Comparison of ENCODE assay signal across 8 cellular contexts in genomic region chr19:36420961-36421748, GRCh38. TPM values are rescaled to one million over a fixed set of nuclear protein-coding genes. Genes with fewer than 3 reads are reported as not detected.
A peak's percentile ranks its signal among the peaks of the same experiment; 100 is the strongest.
DNase-seq lines count a peak whose midpoint lies in the region; ATAC-seq and TF ChIP-seq lines count a peak whose summit lies in the region.

No MANE protein-coding gene starts in this region.

- ATAC-seq in CD4-positive, alpha-beta T cell (ENCODE audit: poor library complexity) = no peak
- ATAC-seq in WTC11 (peak; percentile 47), PC-3 (no peak)

- peaks cover 35% of the 10 kb centered on the region for H3K9me3 ChIP-seq in CD4-positive, alpha-beta T cell (ENCODE audit: control insufficient read depth, low read length)
- no peaks in the 10 kb centered on the region for H3K9me3 ChIP-seq in PC-3 (ENCODE audit: low read length)

- no peak for DNase-seq in CD4-positive, alpha-beta T cell
- DNase-seq in WTC11 (ENCODE audit: low spot score) (peak; percentile 67), glutamatergic neuron (peak; percentile 55), posterior cingulate gyrus (peak in 9 of 10 donors; percentile 18 to 91 (median 33)), ecto neural progenitor cell (ENCODE audit: low spot score) (no peak), T1000 (lab: John Stamatoyannopoulos, UW) (no peak), NCI-H2081 treated with DMSO at 0.1 percent for 48 hours (lab: John Stamatoyannopoulos, UW) (no peak), PC-3 (no peak)

- no peaks in the 10 kb centered on the region for H3F3A ChIP-seq in PC-3 (ENCODE audit: low read length, unreplicated experiment)

- H3K4me1 Mint-ChIP-seq in CD4-positive, alpha-beta T cell (ENCODE audit: low read depth) = peaks cover 27% of the 10 kb centered on the region
- peaks cover 24% of the 10 kb centered on the region for H3K4me1 Mint-ChIP-seq in WTC11
- peaks cover 1% of the 10 kb centered on the region for H3K4me1 Mint-ChIP-seq in glutamatergic neuron (ENCODE audit: low read depth, unreplicated experiment)

- H3K79me2 ChIP-seq in PC-3 (ENCODE audit: low read length) = peaks cover 9% of the 10 kb centered on the region; the same call in 1 of the 2 replicates

- H3K36me3 Mint-ChIP-seq in CD4-positive, alpha-beta T cell (ENCODE audit: low read depth) = peaks cover 52% of the 10 kb centered on the region
- H3K36me3 Mint-ChIP-seq in WTC11 (no peaks in the 10 kb centered on the region), glutamatergic neuron (ENCODE audit: unreplicated experiment) (peaks cover 7% of the 10 kb centered on the region)

- no peak overlapping the region for H3K27ac ChIP-seq in CD4-positive, alpha-beta T cell (ENCODE audit: low read depth, low read length)
- H3K27ac ChIP-seq in PC-3 (ENCODE audit: low read length) = no peak overlapping the region

- no peaks in the 10 kb centered on the region for H3K4me1 ChIP-seq in PC-3 (ENCODE audit: insufficient read depth, low read length)

- no peak overlapping the region for H3K9ac ChIP-seq in PC-3 (ENCODE audit: low read length)

- no TSS peak for BruUV-seq in PC-3 (replicated peaks; lab: Mats Ljungman, UMichigan)

- H3K27me3 ChIP-seq in CD4-positive, alpha-beta T cell (ENCODE audit: control insufficient read depth, insufficient read depth, low read length) = peaks cover 23% of the 10 kb centered on the region
- no peaks in the 10 kb centered on the region for H3K27me3 ChIP-seq in PC-3 (ENCODE audit: low read length)

- H3K9me2 ChIP-seq in PC-3 (replicated peaks; ENCODE audit: low read length) = no peaks in the 10 kb centered on the region

- no peaks in the 10 kb centered on the region for H3K36me3 ChIP-seq in PC-3 (ENCODE audit: low read depth, low read length)

- H3K27ac Mint-ChIP-seq in CD4-positive, alpha-beta T cell = no peak overlapping the region
- no peak overlapping the region for H3K27ac Mint-ChIP-seq in WTC11
- H3K27ac Mint-ChIP-seq in glutamatergic neuron (ENCODE audit: unreplicated experiment) = no peak overlapping the region

- H3K27me3 Mint-ChIP-seq in CD4-positive, alpha-beta T cell = peaks cover 50% of the 10 kb centered on the region
- H3K27me3 Mint-ChIP-seq in WTC11 (ENCODE audit: low read depth) = peaks cover 73% of the 10 kb centered on the region
- peaks cover 10% of the 10 kb centered on the region for H3K27me3 Mint-ChIP-seq in glutamatergic neuron (ENCODE audit: unreplicated experiment)

- no peak for TF ChIP-seq CTCF in CD4-positive, alpha-beta T cell (IDR thresholded peaks at IDR 0.05)
- TF ChIP-seq CTCF in WTC11 (IDR thresholded peaks at IDR 0.05) (no peak), glutamatergic neuron (IDR thresholded peaks at IDR 0.05; ENCODE audit: partially characterized antibody, unreplicated experiment) (no peak), PC-3 (conservative IDR thresholded peaks at IDR 0.05; ENCODE audit: low read depth, low read length) (no peak)

- H3K4me3 ChIP-seq in PC-3 (ENCODE audit: low read length) = no peak overlapping the region

- H2AFZ ChIP-seq in PC-3 (ENCODE audit: low read length) = no peak overlapping the region

- peak overlapping the region; percentile 30 for H3K4me3 Mint-ChIP-seq in CD4-positive, alpha-beta T cell
- H3K4me3 Mint-ChIP-seq in WTC11 (peak overlapping the region; percentile 75), glutamatergic neuron (ENCODE audit: unreplicated experiment) (peak overlapping the region; percentile 73)

- POLR2A ChIA-PET in CD4-positive, alpha-beta T cell (lab: Charles Lee) = interaction anchor here (2.6 kb wide), 1 partner anchor 206 kb away, joined by 6 read pairs; the partner anchor contains the start of genes ZNF146 and ZNF565
- POLR2A ChIA-PET in WTC11 (lab: Charles Lee) (interaction anchor here (0.5 to 2.2 kb wide), 2 partner anchors 14 to 68 kb away, joined by 3 to 13 read pairs; partner anchors contain the start of gene ZNF566), PC-3 (lab: Charles Lee; ENCODE audit: unreplicated experiment) (no interaction called here)

- intact Hi-C loops in CD4-positive, alpha-beta T cell (cut with DNase I, micrococcal nuclease) = no loop called here
- intact Hi-C loops in posterior cingulate gyrus (cut with DNase I) (no loop called here), PC-3 (cut with micrococcal nuclease) (no loop called here)

- H4K20me1 ChIP-seq in PC-3 (ENCODE audit: low read length) = no peaks in the 10 kb centered on the region

- peaks cover 10% of the 10 kb centered on the region for H3K9me3 Mint-ChIP-seq in CD4-positive, alpha-beta T cell
- H3K9me3 Mint-ChIP-seq in WTC11 = peaks cover 9% of the 10 kb centered on the region
- H3K9me3 Mint-ChIP-seq in glutamatergic neuron (ENCODE audit: unreplicated experiment) = peaks cover 17% of the 10 kb centered on the region

- H3K4me2 ChIP-seq in PC-3 (ENCODE audit: low read length) = no peak overlapping the region

- CTCF ChIA-PET in CD4-positive, alpha-beta T cell (lab: Charles Lee) = no interaction called here
- CTCF ChIA-PET in WTC11 (lab: Charles Lee) = interaction anchor here (0.6 to 1.5 kb wide), 3 partner anchors 43 to 68 kb away, joined by 3 to 7 read pairs (median 5); partner anchors contain the start of genes ZFP14 and ZNF566
- CTCF ChIA-PET in PC-3 (lab: Charles Lee) = no interaction called here

TF ChIP-seq in WTC11, 78 proteins besides CTCF, POLR2A, EP300 and RAD21 (continues in another document):
- TF ChIP-seq CBFB (CRISPR knock-in tag; IDR thresholded peaks at IDR 0.05; ENCODE audit: low read depth) (no peak), SP1 (CRISPR knock-in tag; conservative IDR thresholded peaks at IDR 0.05) (no peak), USF1 (CRISPR knock-in tag; IDR thresholded peaks at IDR 0.05) (peak; percentile 37; the same call in 1 of the 2 replicates), MYBL2 (CRISPR knock-in tag; IDR thresholded peaks at IDR 0.05) (peak; percentile 86), PRDM15 (CRISPR knock-in tag; IDR thresholded peaks at IDR 0.05) (no peak), FOXK1 (CRISPR knock-in tag; IDR thresholded peaks at IDR 0.05) (peak; percentile 63), SMAD4 (CRISPR knock-in tag; IDR thresholded peaks at IDR 0.05) (0 out of 2 replicates have a peak, but pooled peaks have one; percentile 39), ATF1 (CRISPR knock-in tag; IDR thresholded peaks at IDR 0.05) (no peak), JUN (CRISPR knock-in tag; IDR thresholded peaks at IDR 0.05) (peak; percentile 74; the same call in 1 of the 2 replicates), ZNF416 (CRISPR knock-in tag; IDR thresholded peaks at IDR 0.05) (no peak)
- TF ChIP-seq, protein P1, sequence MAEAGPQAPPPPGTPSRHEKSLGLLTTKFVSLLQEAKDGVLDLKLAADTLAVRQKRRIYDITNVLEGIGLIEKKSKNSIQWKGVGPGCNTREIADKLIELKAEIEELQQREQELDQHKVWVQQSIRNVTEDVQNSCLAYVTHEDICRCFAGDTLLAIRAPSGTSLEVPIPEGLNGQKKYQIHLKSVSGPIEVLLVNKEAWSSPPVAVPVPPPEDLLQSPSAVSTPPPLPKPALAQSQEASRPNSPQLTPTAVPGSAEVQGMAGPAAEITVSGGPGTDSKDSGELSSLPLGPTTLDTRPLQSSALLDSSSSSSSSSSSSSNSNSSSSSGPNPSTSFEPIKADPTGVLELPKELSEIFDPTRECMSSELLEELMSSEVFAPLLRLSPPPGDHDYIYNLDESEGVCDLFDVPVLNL (CRISPR knock-in tag; IDR thresholded peaks at IDR 0.05; ENCODE audit: borderline replicate concordance, low read depth) = peak; percentile 30; the same call in 1 of the 2 replicates

RNA-seq across cellular contexts. Expression of gene ZFP82, which starts 2.7 kb away (rescaled TPM):
- 1 to 10 TPM; 3.4 to 3.8 TPM for total RNA-seq in CD4-positive, alpha-beta T cell
- total RNA-seq in WTC11 (2021) = 11.6 to 13.1 TPM (median 12.1 TPM) in 3 replicates
- 16.1 TPM for total RNA-seq in glutamatergic neuron (ENCODE audit: unreplicated experiment)
- total RNA-seq in PC-3 (2014; rRNA removed) = 0.35 and 0.36 TPM in 2 replicates

RNA-seq across cellular contexts. Expression of gene ZFP14, which starts 42.2 kb away (rescaled TPM):
- total RNA-seq in CD4-positive, alpha-beta T cell = 1 to 10 TPM; 3.7 to 4.4 TPM
- total RNA-seq in WTC11 (2021) (7.9 to 9.6 TPM (median 8.5 TPM) in 3 replicates), glutamatergic neuron (ENCODE audit: unreplicated experiment) (14.3 TPM), PC-3 (2014; rRNA removed) (0.40 and 0.73 TPM in 2 replicates)

Comparison
In these comparisons a context has a peak if more than half of its experiments do, and no peak if none do; other contexts are left out.
1. DNase-seq: peak in WTC11 (single experiment), glutamatergic neuron (single experiment) and posterior cingulate gyrus (9 of 10); none in CD4-positive, alpha-beta T cell (0 of 10), ecto neural progenitor cell (single experiment), T1000 (single experiment), NCI-H2081 treated with DMSO at 0.1 percent for 48 hours (single experiment) and PC-3 (single experiment).
2. Peak in every context shown above with its lines, with median percentiles within 50 percentile points of each other: H3K4me3 Mint-ChIP-seq.